18 cellular contexts compared by ENCODE assay signal in the genomic region with DNA sequence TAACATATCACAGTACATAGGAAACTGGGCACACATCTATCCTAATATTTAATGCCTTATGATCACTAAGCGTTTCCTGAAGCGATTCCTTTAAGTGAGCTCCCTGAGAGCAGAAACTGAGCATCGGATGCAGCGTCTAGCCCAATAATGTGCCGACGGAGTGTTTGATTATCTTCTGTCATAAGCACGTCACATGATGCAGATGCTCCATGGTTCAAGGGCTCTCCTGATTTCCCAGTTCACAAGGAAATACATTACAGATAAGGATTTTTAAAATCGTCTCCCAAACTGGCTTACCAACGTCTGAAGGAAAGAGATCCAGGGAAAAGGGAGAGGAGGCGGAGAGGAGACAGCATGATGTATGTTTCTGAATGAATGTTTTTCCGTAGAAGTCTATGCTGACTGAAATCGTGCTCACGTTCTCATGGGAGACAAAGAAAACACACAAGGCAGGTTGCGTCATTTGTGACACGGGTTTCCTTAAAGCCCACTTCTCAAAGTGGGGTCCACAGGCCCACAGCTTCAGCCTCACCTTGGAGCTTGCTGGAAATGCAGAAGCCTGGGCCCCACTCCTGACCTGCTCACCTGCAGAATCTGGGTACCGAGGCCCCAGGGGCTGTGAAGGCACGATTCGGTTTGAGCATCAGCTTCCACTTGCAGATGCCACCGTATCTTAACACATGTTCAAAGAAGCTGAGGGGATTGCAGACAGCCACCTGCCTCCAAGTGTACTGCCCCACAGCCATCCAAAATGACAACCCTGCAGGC. TPM values are rescaled to one million over a fixed set of nuclear protein-coding genes. Genes with fewer than 3 reads are reported as not detected.
DNase-seq lines count a peak whose midpoint lies in the region; ATAC-seq, FAIRE-seq and TF ChIP-seq lines count a peak whose summit lies in the region.
"Had no signal": no experiment of that assay in that cellular context is flagged by ENCODE, and none has a peak within 500 bp of the region (broad histone marks: within the 10 kb centered on the region; RNA-seq: fewer than 3 reads in every experiment).

No MANE protein-coding gene starts in this region.

- ATAC-seq in K562 = no peak
- peak; percentile 1 to 46 (median 32) for ATAC-seq in right lobe of liver
- ATAC-seq in upper lobe of right lung = no peak
- ATAC-seq in HG03432 (IDR thresholded peaks at IDR 0.05; ENCODE audit: unreplicated experiment) = no peak
- ATAC-seq: CD8-positive, alpha-beta T cell; GM12878 had no signal

- H3K36me3 ChIP-seq in K562 (ENCODE audit: control insufficient read depth, insufficient read depth, low read length) (no peaks in the 10 kb centered on the region), right lobe of liver (no peaks in the 10 kb centered on the region), upper lobe of right lung (no peaks in the 10 kb centered on the region)
- H3K36me3 ChIP-seq: BLaER1 had no signal

- TF ChIP-seq POLR2A in K562 (conservative IDR thresholded peaks at IDR 0.05) = no peak
- peak; percentile 15 for TF ChIP-seq POLR2A in right lobe of liver (IDR thresholded peaks at IDR 0.05)

- H3K4me2 ChIP-seq in K562 (ENCODE audit: insufficient read depth, low read length) = no peak overlapping the region
- H3K4me2 ChIP-seq: BLaER1 had no signal

- H3K4me1 ChIP-seq in K562 (replicated peaks in 1 of 2; ENCODE audit: control insufficient read depth in 2 of 2, insufficient read depth in 2 of 2, low read length in 2 of 2) (peaks cover 0 to 11% of the 10 kb centered on the region in 2 experiments; a peak in 4 of 5 replicates), right lobe of liver (peaks cover 0 to 38% (median 17%) of the 10 kb centered on the region in 4 donors), upper lobe of right lung (no peaks in the 10 kb centered on the region)

- no peaks in the 10 kb centered on the region for H3K9me1 ChIP-seq in K562 (ENCODE audit: control insufficient read depth, insufficient read depth, low read length)

- H3K9me3 ChIP-seq in K562 (replicated peaks; ENCODE audit: control insufficient read depth, insufficient read depth, low read depth, low read length) (no peaks in the 10 kb centered on the region), right lobe of liver (no peaks in the 10 kb centered on the region), upper lobe of right lung (no peaks in the 10 kb centered on the region)
- H3K9me3 ChIP-seq: BLaER1 had no signal

- H3K27me3 ChIP-seq in K562 (ENCODE audit: control insufficient read depth in 2 of 2, insufficient read depth in 2 of 2, low read length in 2 of 2) (peaks cover 72 to 89% of the 10 kb centered on the region in 2 experiments), right lobe of liver (no peaks in the 10 kb centered on the region), upper lobe of right lung (peaks cover 4% of the 10 kb centered on the region)
- H3K27me3 ChIP-seq: BLaER1 had no signal

- WGBS in K562 (ENCODE audit: insufficient coverage, low coverage, missing lambda C conversion rate) = 9% methylated on average over 19 of the region's 19 CpGs
- WGBS in right lobe of liver (ENCODE audit: insufficient coverage, low coverage, low lambda C conversion rate, missing lambda C conversion rate) = 38% methylated on average over 15 of the region's 19 CpGs

- no TSS peak for BruUV-seq in K562 (replicated peaks; lab: Mats Ljungman, UMichigan)

- no peak overlapping the region for H3K9ac ChIP-seq in K562 (ENCODE audit: insufficient read depth in 1 of 2, low read depth in 2 of 2, low read length in 2 of 2)
- H3K9ac ChIP-seq: BLaER1 had no signal

- no peaks in the 10 kb centered on the region for H3K79me2 ChIP-seq in K562 (ENCODE audit: control insufficient read depth, insufficient read depth, low read length)

- CTCF ChIA-PET in K562 (lab: Yijun Ruan, JAX; ENCODE audit: low intra/inter-chr PET ratio) = no interaction called here

- in situ Hi-C loops in K562 (cut with MboI) = no loop called here

- POLR2A ChIA-PET in K562 (lab: Yijun Ruan, JAX) = interaction anchor here (0.6 to 1.4 kb wide), 6 partner anchors 9 to 361 kb away, joined by 3 to 5 read pairs (median 3); no protein-coding TSS in a partner anchor

- no peak for TF ChIP-seq CTCF in C4-2B (conservative IDR thresholded peaks at IDR 0.05)
- no peak for TF ChIP-seq CTCF in K562 (IDR thresholded peaks at IDR 0.05 in 2 of 3, conservative IDR thresholded peaks at IDR 0.05 in 1 of 3; ENCODE audit: insufficient read depth in 2 of 3, low read depth in 1 of 3, low read length in 3 of 3)
- no peak for TF ChIP-seq CTCF in right lobe of liver (IDR thresholded peaks at IDR 0.05)
- TF ChIP-seq CTCF in upper lobe of right lung (IDR thresholded peaks at IDR 0.05) = no peak

- H2AFZ ChIP-seq in K562 (ENCODE audit: low read depth, low read length) = no peak overlapping the region

- intact Hi-C loops in K562 (cut with micrococcal nuclease) = no loop called here
- intact Hi-C loops in right lobe of liver (cut with DNase I) = no loop called here
- intact Hi-C loops in upper lobe of right lung (cut with DNase I) = no loop called here

- H3K27ac ChIP-seq in C4-2B (peak overlapping the region; percentile 12), K562 (ENCODE audit: extremely low read depth, low read depth, low read length) (no peak overlapping the region), right lobe of liver (peak overlapping the region; percentile 74 to 99 (median 99)), upper lobe of right lung (no peak overlapping the region)
- H3K27ac ChIP-seq: BLaER1 had no signal

- TF ChIP-seq RAD21 in K562 (CRISPR knock-in tag; conservative IDR thresholded peaks at IDR 0.05 in 1 of 2, IDR thresholded peaks at IDR 0.05 in 1 of 2) = no peak

- FAIRE-seq in K562 (lab: Jason Lieb, UNC) = no peak
- FAIRE-seq: GM12878 had no signal

- DNase-seq in K562 (ENCODE audit: extremely low read depth in 1 of 4, low spot score in 3 of 4) = no peak
- peak in 2 of 3 donors; percentile 49 to 71 for DNase-seq in right lobe of liver
- peak; percentile 30 for DNase-seq in upper lobe of right lung
- no peak for DNase-seq in HPDE6-E6E7 (ENCODE audit: extremely low spot score)
- no peak for DNase-seq in stimulated activated CD4-positive, alpha-beta T cell treated with anti-CD3 and anti-CD28 coated beads, Interleukin-4, amount 100 ng/mL, for 24 hours
- DNase-seq: 8988T; CD8-positive, alpha-beta T cell; COR-L47; DMS 273 treated with DMSO at 0.1 percent for 48 hours; DMS53; DND-41; EL; GOT3; H9 had no signal

- TF ChIP-seq EP300 in K562 (IDR thresholded peaks at IDR 0.05; ENCODE audit: low read length) = no peak

- H4K20me1 ChIP-seq in K562 (replicated peaks; ENCODE audit: control insufficient read depth, insufficient read depth, low read length) = no peaks in the 10 kb centered on the region; the same call in 1 of the 2 replicates
- H4K20me1 ChIP-seq: BLaER1 had no signal

- H3K4me3 ChIP-seq in K562 (no peak overlapping the region), right lobe of liver (peak overlapping the region in 2 of 3 donors; percentile 21 to 33), upper lobe of right lung (no peak overlapping the region)
- H3K4me3 ChIP-seq: BLaER1, GM12878 had no signal

TF ChIP-seq in K562, 482 proteins besides CTCF, POLR2A, EP300 and RAD21:
- peak; percentile 92; the same call in 1 of the 2 replicates for TF ChIP-seq EZH2 (IDR thresholded peaks at IDR 0.05; ENCODE audit: borderline replicate concordance, low read depth, low read length)
- no peak for TF ChIP-seq ZKSCAN8 (CRISPR knock-in tag; IDR thresholded peaks at IDR 0.05)
- TF ChIP-seq MEF2D (tag; conservative IDR thresholded peaks at IDR 0.05; ENCODE audit: low read depth) = no peak
- 0 out of 2 replicates have a peak, but pooled peaks have one; percentile 17 for TF ChIP-seq CEBPB (tag; IDR thresholded peaks at IDR 0.05)
- TF ChIP-seq ATF3 (IDR thresholded peaks at IDR 0.05) = peak; percentile 25; the same call in 1 of the 2 replicates
- TF ChIP-seq ATF3 (CRISPR knock-in tag; conservative IDR thresholded peaks at IDR 0.05) = no peak

RNA-seq across cellular contexts. Expression of gene INSIG1, which starts 21.5 kb away (rescaled TPM):
- 622 and 799 TPM in 2 replicates for total RNA-seq in K562 (2011; cell fraction: chromatin; rRNA removed; ENCODE audit: low replicate concordance)
- total RNA-seq in K562 (2011; cell fraction: nucleolus; rRNA removed) = 847 and 892 TPM in 2 replicates
- 1,016 and 1,247 TPM in 2 replicates for total RNA-seq in K562 (2011; cell fraction: nucleoplasm; rRNA removed)
- total RNA-seq in K562 (2014; rRNA removed) (294 and 361 TPM in 2 replicates), K562 (2014; rRNA removed; fragmentation: Illumina TruSeq; extraction: Trizol) (236 and 238 TPM in 2 replicates), K562 (2015; rRNA removed; fragmentation: Illumina TruSeq; extraction: Trizol) (173 and 188 TPM in 2 replicates), K562 (2021) (254 and 296 TPM in 2 replicates), right lobe of liver (100 to 1,000 TPM; 130 to 625 (median 205) TPM), upper lobe of right lung (90.7 TPM)
- polyA plus RNA-seq in K562 (2011; rRNA removed) (625 and 787 TPM in 2 replicates), K562 (2014; fragmentation: Illumina TruSeq; extraction: Trizol) (188 and 224 TPM in 2 replicates), K562 (2014; fragmentation: Nextera tagmentation; extraction: Ambion mirVana) (10 to 100 TPM; 57.1 to 69.2 TPM), K562 (2014; rRNA removed) (250 and 268 TPM in 2 replicates)
- polyA plus RNA-seq in K562 (2011; cell fraction: cytosol; rRNA removed) = 709 and 1,098 TPM in 2 replicates
- polyA plus RNA-seq in K562 (2011; cell fraction: nucleus; rRNA removed) = 446 and 453 TPM in 2 replicates
- polyA plus RNA-seq in K562 (2012) = 116 and 259 TPM in 2 replicates
- 551 and 619 TPM in 2 replicates for polyA minus RNA-seq in K562 (2011; rRNA and poly(A)+ RNA removed)
- 392 and 408 TPM in 2 replicates for polyA minus RNA-seq in K562 (2011; cell fraction: cytosol; rRNA and poly(A)+ RNA removed)
- polyA minus RNA-seq in K562 (2011; cell fraction: nucleus; rRNA and poly(A)+ RNA removed) = 329 and 473 TPM in 2 replicates

Comparison
In these comparisons a context has a peak if more than half of its experiments do, and no peak if none do; other contexts are left out.
1. H3K27ac ChIP-seq: peak in C4-2B (single experiment) and right lobe of liver (3 of 3); none in K562 (single experiment) and upper lobe of right lung (single experiment).
2. ATAC-seq: peak in right lobe of liver (4 of 4); none in K562 (single experiment), upper lobe of right lung (single experiment) and HG03432 (single experiment).
3. DNase-seq: peak in right lobe of liver (2 of 3) and upper lobe of right lung (single experiment); none in K562 (0 of 4), HPDE6-E6E7 (single experiment) and stimulated activated CD4-positive, alpha-beta T cell treated with anti-CD3 and anti-CD28 coated beads, Interleukin-4, amount 100 ng/mL, for 24 hours (single experiment).
4. H3K4me3 ChIP-seq: peak in right lobe of liver (2 of 3); none in K562 (single experiment) and upper lobe of right lung (single experiment).